ENCODE assay signal across 23 cellular contexts in the genomic region with DNA sequence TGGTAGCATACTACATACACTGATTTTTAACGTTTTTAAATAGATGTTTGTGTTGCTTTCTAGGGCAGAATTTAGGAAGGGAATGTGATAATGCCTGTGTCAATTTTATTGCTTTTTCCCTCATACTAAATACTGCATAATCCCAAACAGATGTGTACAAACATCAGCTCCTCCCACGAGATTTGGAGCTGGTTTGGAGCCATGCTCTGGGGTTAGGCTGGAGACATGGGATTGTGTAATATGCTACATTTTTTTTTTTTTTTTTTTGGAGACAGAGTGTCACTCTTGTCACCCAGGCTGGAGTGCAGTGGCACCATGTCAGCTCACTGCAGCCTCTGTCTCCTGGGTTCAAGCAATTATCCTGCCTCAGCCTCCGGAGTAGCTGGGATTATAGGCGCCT.
DNase-seq lines count a peak whose midpoint lies in the region; ATAC-seq and TF ChIP-seq lines count a peak whose summit lies in the region.
"Had no signal": no experiment of that assay in that cellular context is flagged by ENCODE, and none has a peak within 500 bp of the region (broad histone marks: within the 10 kb centered on the region; RNA-seq: fewer than 3 reads in every experiment).

No MANE protein-coding gene starts in this region.

- peaks cover 31% of the 10 kb centered on the region for H3K4me1 ChIP-seq in BLaER1
- peaks cover 0 to 7% (median 5%) of the 10 kb centered on the region in 4 donors for H3K4me1 ChIP-seq in esophagus muscularis mucosa
- H3K4me1 ChIP-seq in tibial artery = peaks cover 0 to 4% (median 2%) of the 10 kb centered on the region in 4 donors
- H3K4me1 ChIP-seq: body of pancreas had no signal

- ATAC-seq in left ventricle myocardium superior (peak; percentile 73), GM21737 (IDR thresholded peaks at IDR 0.05; ENCODE audit: unreplicated experiment) (no peak), HG02588 (IDR thresholded peaks at IDR 0.05; ENCODE audit: unreplicated experiment) (no peak), HG03280 (IDR thresholded peaks at IDR 0.05; ENCODE audit: unreplicated experiment) (no peak), HG02973 (IDR thresholded peaks at IDR 0.05; ENCODE audit: unreplicated experiment) (no peak)
- ATAC-seq: activated CD4-positive, CD25-positive, alpha-beta regulatory T cell treated with anti-CD3 and anti-CD28 coated beads, Interleukin-2, amount 50 U/mL, for 24 hours; activated CD8-positive, alpha-beta T cell treated with anti-CD3 and anti-CD28 coated beads for 36 hours; body of pancreas; SK-N-SH treated with all-trans-retinoic acid at 6 μM for 48 hours had no signal

- intact Hi-C loops in esophagus muscularis mucosa (cut with DNase I) = no loop called here
- intact Hi-C loops in left ventricle myocardium superior (cut with micrococcal nuclease) = no loop called here
- intact Hi-C loops in tibial artery (cut with DNase I; ENCODE audit: low total_unique reads) = no loop called here

- WGBS in esophagus muscularis mucosa = 76% methylated on average over 4 of the region's 4 CpGs

- no peaks in the 10 kb centered on the region for H4K20me1 ChIP-seq in BLaER1

- H3K36me3 ChIP-seq in BLaER1 (no peaks in the 10 kb centered on the region), esophagus muscularis mucosa (no peaks in the 10 kb centered on the region), tibial artery (no peaks in the 10 kb centered on the region)
- H3K36me3 ChIP-seq: neural progenitor cell had no signal

- no peak for TF ChIP-seq POLR2A in esophagus muscularis mucosa (IDR thresholded peaks at IDR 0.05; ENCODE audit: low read depth)

- H3K9me3 ChIP-seq in BLaER1 (no peaks in the 10 kb centered on the region), esophagus muscularis mucosa (no peaks in the 10 kb centered on the region), tibial artery (no peaks in the 10 kb centered on the region)
- H3K9me3 ChIP-seq: body of pancreas had no signal

- DNase-seq in esophagus muscularis mucosa (ENCODE audit: extremely low spot score) (peak; percentile 80), left ventricle myocardium superior (peak; percentile 73), tibial artery (peak; percentile 72 to 77)
- DNase-seq: activated CD8-positive, alpha-beta T cell treated with anti-CD3 and anti-CD28 coated beads for 36 hours; activated gamma-delta T cell; activated T-cell treated with anti-CD3 and anti-CD28 coated beads for 4 hours; CD4-positive, alpha-beta T cell; kidney glomerular epithelial cell; NCI-H1105 treated with DMSO at 0.1 percent for 48 hours; NCI-H2081 treated with DMSO at 0.1 percent for 48 hours; NCI-H82; stimulated activated CD4-positive, alpha-beta T cell treated with anti-CD3 and anti-CD28 coated beads, Interleukin-1b, Interleukin-23, amount 100 ng/mL, for 48 hours had no signal

- H3K27me3 ChIP-seq in BLaER1 (no peaks in the 10 kb centered on the region), esophagus muscularis mucosa (no peaks in the 10 kb centered on the region), tibial artery (no peaks in the 10 kb centered on the region)
- H3K27me3 ChIP-seq: body of pancreas, neural progenitor cell had no signal

- TF ChIP-seq EP300 in esophagus muscularis mucosa (IDR thresholded peaks at IDR 0.05) = no peak

- H3K4me3 ChIP-seq in BLaER1 = no peak overlapping the region
- H3K4me3 ChIP-seq in esophagus muscularis mucosa = no peak overlapping the region
- no peak overlapping the region for H3K4me3 ChIP-seq in tibial artery
- H3K4me3 ChIP-seq: body of pancreas, neural progenitor cell, skin epidermis had no signal

- TF ChIP-seq CTCF in esophagus muscularis mucosa (IDR thresholded peaks at IDR 0.05) (no peak), tibial artery (IDR thresholded peaks at IDR 0.05) (no peak)

- no peak overlapping the region for H3K27ac ChIP-seq in BLaER1
- no peak overlapping the region for H3K27ac ChIP-seq in esophagus muscularis mucosa (replicated peaks in 1 of 4)
- H3K27ac ChIP-seq in tibial artery = no peak overlapping the region
- H3K27ac ChIP-seq: body of pancreas, neural progenitor cell, RWPE1 had no signal

- H3K4me2 ChIP-seq in BLaER1 = peak overlapping the region; percentile 61
- H3K4me2 ChIP-seq: neural progenitor cell had no signal

- no peak overlapping the region for H3K9ac ChIP-seq in BLaER1
- H3K9ac ChIP-seq: neural progenitor cell had no signal
